ENCODE assay signal across 9 cellular contexts in genomic region chr10:61836888-61837747, GRCh38.
DNase-seq lines count a peak whose midpoint lies in the region; ATAC-seq, FAIRE-seq and TF ChIP-seq lines count a peak whose summit lies in the region.
"Had no signal": no experiment of that assay in that cellular context is flagged by ENCODE, and none has a peak within 500 bp of the region (broad histone marks: within the 10 kb centered on the region; RNA-seq: fewer than 3 reads in every experiment).

No MANE protein-coding gene starts in this region.

- no peaks in the 10 kb centered on the region for H3K9me3 ChIP-seq in gastrocnemius medialis

- no peaks in the 10 kb centered on the region for H3K27me3 ChIP-seq in gastrocnemius medialis

- peak; percentile 22 for DNase-seq in G401 (ENCODE audit: low spot score)
- peak; percentile 87 for DNase-seq in RCC 7860 (ENCODE audit: low spot score)
- peak; percentile 63 for DNase-seq in fibroblast of peridontal ligament (ENCODE audit: extremely low read depth)
- no peak for DNase-seq in gastrocnemius medialis
- no peak for DNase-seq in inferior parietal cortex (ENCODE audit: extremely low spot score)
- DNase-seq in CD1c-positive myeloid dendritic cell (ENCODE audit: extremely low spot score) = no peak
- DNase-seq in DMS79 (lab: John Stamatoyannopoulos, UW) = no peak

- ATAC-seq in gastrocnemius medialis = peak in 1 of 2 donors; percentile 60
- no peak for ATAC-seq in GM19455 (IDR thresholded peaks at IDR 0.05; ENCODE audit: unreplicated experiment)

- in situ Hi-C loops in G401 (cut with HindIII; ENCODE audit: low sequenced_read_pairs) (no loop called here), gastrocnemius medialis (cut with MboI; ENCODE audit: low sequenced_read_pairs in 4 of 4) (no loop called here)

- peak overlapping the region in 3 of 4 donors; percentile 10 to 19 (median 15) for H3K4me3 ChIP-seq in gastrocnemius medialis

- peak; percentile 99 for FAIRE-seq in RCC 7860 (lab: Jason Lieb, UNC)

- H3K27ac ChIP-seq in gastrocnemius medialis = peak overlapping the region; percentile 32 to 72 (median 42)
- H3K27ac ChIP-seq: HL-60 had no signal

- intact Hi-C loops in gastrocnemius medialis (cut with DNase I; ENCODE audit: low total_unique reads) = no loop called here

- no peaks in the 10 kb centered on the region for H3K36me3 ChIP-seq in gastrocnemius medialis

- H3K4me1 ChIP-seq in gastrocnemius medialis = peaks cover 25 to 26% of the 10 kb centered on the region in 2 donors

- no peak for TF ChIP-seq CTCF in gastrocnemius medialis (IDR thresholded peaks at IDR 0.05 in 4 of 5, conservative IDR thresholded peaks at IDR 0.05 in 1 of 5)

- TF ChIP-seq POLR2A in gastrocnemius medialis (IDR thresholded peaks at IDR 0.05) = no peak

Comparison
In these comparisons a context has a peak if more than half of its experiments do, and no peak if none do; other contexts are left out.
1. DNase-seq: peak in G401 (single experiment), RCC 7860 (single experiment) and fibroblast of peridontal ligament (single experiment); none in gastrocnemius medialis (0 of 2), inferior parietal cortex (single experiment), CD1c-positive myeloid dendritic cell (single experiment) and DMS79 (single experiment).